Comparison of ENCODE assay signal across 10 cellular contexts in genomic region chr18:49021433-49022129, GRCh38.
DNase-seq lines count a peak whose midpoint lies in the region; TF ChIP-seq lines count a peak whose summit lies in the region.
"Had no signal": no experiment of that assay in that cellular context is flagged by ENCODE, and none has a peak within 500 bp of the region (broad histone marks: within the 10 kb centered on the region; RNA-seq: fewer than 3 reads in every experiment).

No MANE protein-coding gene starts in this region.

- TF ChIP-seq EP300 in Ishikawa (IDR thresholded peaks at IDR 0.05; ENCODE audit: borderline replicate concordance) (peak; percentile 87), esophagus muscularis mucosa (IDR thresholded peaks at IDR 0.05) (no peak)

- TF ChIP-seq RAD21 in Ishikawa (IDR thresholded peaks at IDR 0.05; ENCODE audit: low read depth), result peak; percentile 94

- DNase-seq in GM06990 (ENCODE audit: extremely low read depth, insufficient read length) (no peak), esophagus muscularis mucosa (ENCODE audit: extremely low spot score) (no peak), glutamatergic neuron (no peak), amniotic stem cell (lab: John Stamatoyannopoulos, UW) (no peak)
- DNase-seq in activated CD4-positive, alpha-beta T cell treated with anti-CD3 and anti-CD28 coated beads for 48 hours, result peak; percentile 80
- no peak for DNase-seq in effector memory CD4-positive, alpha-beta T cell

- H3K9me3 Mint-ChIP-seq in glutamatergic neuron (ENCODE audit: unreplicated experiment), result peaks cover 1% of the 10 kb centered on the region
- H3K9me3 Mint-ChIP-seq: T-helper 1 cell treated with Interleukin-12 subunit alpha and Interleukin-12 subunit beta and Interleukin-4 antibody, amounts not matched to agents 30 μg/mL and 1 μg/mL, for 36 hours had no signal

- H3K79me2 ChIP-seq in parathyroid adenoma, result no peaks in the 10 kb centered on the region

- H3K9ac ChIP-seq in parathyroid adenoma, result no peak overlapping the region

- peak overlapping the region; percentile 37 for H3K4me2 ChIP-seq in parathyroid adenoma (ENCODE audit: low read length)

- no peaks in the 10 kb centered on the region for H3K4me1 Mint-ChIP-seq in glutamatergic neuron (ENCODE audit: low read depth, unreplicated experiment)

- H3K9me3 ChIP-seq in esophagus muscularis mucosa (no peaks in the 10 kb centered on the region), parathyroid adenoma (ENCODE audit: control insufficient read depth, low read length) (no peaks in the 10 kb centered on the region)
- no peaks in the 10 kb centered on the region for H3K9me3 ChIP-seq in effector memory CD4-positive, alpha-beta T cell (ENCODE audit: control insufficient read depth, low read length)
- H3K9me3 ChIP-seq: ovary had no signal

- H2AFZ ChIP-seq in parathyroid adenoma, result peak overlapping the region; percentile 65

- no peaks in the 10 kb centered on the region for H3K36me3 ChIP-seq in GM06990 (ENCODE audit: control insufficient read depth, insufficient read depth, low read length)
- H3K36me3 ChIP-seq in esophagus muscularis mucosa, result no peaks in the 10 kb centered on the region
- H3K36me3 ChIP-seq in parathyroid adenoma (ENCODE audit: control insufficient read depth, insufficient read depth, low read length), result no peaks in the 10 kb centered on the region
- H3K36me3 ChIP-seq in effector memory CD4-positive, alpha-beta T cell (ENCODE audit: control insufficient read depth, insufficient read depth, low read length), result no peaks in the 10 kb centered on the region
- H3K36me3 ChIP-seq: ovary had no signal

- no peak for TF ChIP-seq POLR2A in esophagus muscularis mucosa (IDR thresholded peaks at IDR 0.05; ENCODE audit: low read depth)

- no peaks in the 10 kb centered on the region for H3K27me3 ChIP-seq in GM06990 (replicated peaks; ENCODE audit: control insufficient read depth, insufficient read depth, low read length)
- peaks cover 0 to 6% (median 0%) of the 10 kb centered on the region in 4 donors for H3K27me3 ChIP-seq in esophagus muscularis mucosa
- no peaks in the 10 kb centered on the region for H3K27me3 ChIP-seq in parathyroid adenoma (ENCODE audit: control insufficient read depth, insufficient read depth, low read length)
- H3K27me3 ChIP-seq in effector memory CD4-positive, alpha-beta T cell (replicated peaks; ENCODE audit: control insufficient read depth, insufficient read depth, low read length, poor library complexity, severe bottlenecking), result no peaks in the 10 kb centered on the region
- H3K27me3 ChIP-seq: ovary had no signal

- H3K4me3 Mint-ChIP-seq in glutamatergic neuron (ENCODE audit: unreplicated experiment), result no peak overlapping the region
- H3K4me3 Mint-ChIP-seq: T-helper 1 cell treated with Interleukin-12 subunit alpha and Interleukin-12 subunit beta and Interleukin-4 antibody, amounts not matched to agents 30 μg/mL and 1 μg/mL, for 36 hours had no signal

- no peak overlapping the region for H3K27ac Mint-ChIP-seq in glutamatergic neuron (ENCODE audit: unreplicated experiment)
- H3K27ac Mint-ChIP-seq: T-helper 1 cell treated with Interleukin-12 subunit alpha and Interleukin-12 subunit beta and Interleukin-4 antibody, amounts not matched to agents 30 μg/mL and 1 μg/mL, for 36 hours had no signal

- intact Hi-C loops in esophagus muscularis mucosa (cut with DNase I), result no loop called here

- H3K4me3 ChIP-seq in GM06990 (replicated peaks; ENCODE audit: low read depth, low read length) (no peak overlapping the region), esophagus muscularis mucosa (no peak overlapping the region), parathyroid adenoma (ENCODE audit: low read depth, low read length) (peak overlapping the region; percentile 6)
- no peak overlapping the region for H3K4me3 ChIP-seq in effector memory CD4-positive, alpha-beta T cell (ENCODE audit: insufficient read depth, low read depth, low read length, poor library complexity, severe bottlenecking)
- H3K4me3 ChIP-seq: ovary had no signal

- TF ChIP-seq CTCF in GM06990 (IDR thresholded peaks at IDR 0.05; ENCODE audit: insufficient read depth, low read length, poor library complexity, severe bottlenecking) (peak; percentile 61), esophagus muscularis mucosa (IDR thresholded peaks at IDR 0.05) (peak in 2 of 3 experiments; percentile 33 to 39), parathyroid adenoma (IDR thresholded peaks at IDR 0.05) (no peak), glutamatergic neuron (IDR thresholded peaks at IDR 0.05; ENCODE audit: partially characterized antibody, unreplicated experiment) (no peak)

- no peaks in the 10 kb centered on the region for H3K36me3 Mint-ChIP-seq in glutamatergic neuron (ENCODE audit: unreplicated experiment)

- H3K27me3 Mint-ChIP-seq in glutamatergic neuron (ENCODE audit: unreplicated experiment), result peaks cover 5% of the 10 kb centered on the region

- H3K27ac ChIP-seq in esophagus muscularis mucosa (replicated peaks in 1 of 4) (no peak overlapping the region), parathyroid adenoma (no peak overlapping the region)
- no peak overlapping the region for H3K27ac ChIP-seq in effector memory CD4-positive, alpha-beta T cell (ENCODE audit: insufficient read depth, low read length, poor library complexity, severe bottlenecking)
- H3K27ac ChIP-seq: ovary had no signal

- 86% methylated on average over 16 of the region's 18 CpGs for WGBS in esophagus muscularis mucosa

- H3K4me1 ChIP-seq in esophagus muscularis mucosa, result peaks cover 4 to 15% (median 11%) of the 10 kb centered on the region in 4 donors
- peaks cover 4% of the 10 kb centered on the region for H3K4me1 ChIP-seq in parathyroid adenoma
- H3K4me1 ChIP-seq in effector memory CD4-positive, alpha-beta T cell (ENCODE audit: control insufficient read depth, insufficient read depth, low read length, poor library complexity, severe bottlenecking), result no peaks in the 10 kb centered on the region

TF ChIP-seq in Ishikawa, 13 proteins besides CTCF, POLR2A, EP300 and RAD21:
- TF ChIP-seq TCF12 (IDR thresholded peaks at IDR 0.05; ENCODE audit: low read depth) (peak; percentile 76), USF1 (IDR thresholded peaks at IDR 0.05) (0 out of 2 replicates have a peak, but pooled peaks have one; percentile 16), MAX (IDR thresholded peaks at IDR 0.05) (peak; percentile 34; the same call in 1 of the 2 replicates), TEAD4 (IDR thresholded peaks at IDR 0.05) (peak; percentile 76), TAF1 (IDR thresholded peaks at IDR 0.05; ENCODE audit: low read depth) (0 out of 2 replicates have a peak, but pooled peaks have one; percentile 28), FOXM1 (IDR thresholded peaks at IDR 0.05; ENCODE audit: borderline replicate concordance, low read depth) (peak; percentile 20; the same call in 1 of the 2 replicates), NFIC (IDR thresholded peaks at IDR 0.05) (peak; percentile 86), EGR1 (IDR thresholded peaks at IDR 0.05) (no peak), ZBTB7A (IDR thresholded peaks at IDR 0.05; ENCODE audit: low read depth) (no peak), YY1 (IDR thresholded peaks at IDR 0.05; ENCODE audit: low read depth) (peak; percentile 6; the same call in 1 of the 2 replicates), CREB1 (IDR thresholded peaks at IDR 0.05; ENCODE audit: low read depth) (no peak), CEBPB (IDR thresholded peaks at IDR 0.05) (no peak), REST (IDR thresholded peaks at IDR 0.05; ENCODE audit: low read depth) (no peak)

Comparison
In these comparisons a context has a peak if more than half of its experiments do, and no peak if none do; other contexts are left out.
1. CTCF ChIP-seq: peak in GM06990 (single experiment) and esophagus muscularis mucosa (2 of 3); none in parathyroid adenoma (single experiment) and glutamatergic neuron (single experiment).